ENCODE assay signal across 9 cellular contexts in the genomic region with DNA sequence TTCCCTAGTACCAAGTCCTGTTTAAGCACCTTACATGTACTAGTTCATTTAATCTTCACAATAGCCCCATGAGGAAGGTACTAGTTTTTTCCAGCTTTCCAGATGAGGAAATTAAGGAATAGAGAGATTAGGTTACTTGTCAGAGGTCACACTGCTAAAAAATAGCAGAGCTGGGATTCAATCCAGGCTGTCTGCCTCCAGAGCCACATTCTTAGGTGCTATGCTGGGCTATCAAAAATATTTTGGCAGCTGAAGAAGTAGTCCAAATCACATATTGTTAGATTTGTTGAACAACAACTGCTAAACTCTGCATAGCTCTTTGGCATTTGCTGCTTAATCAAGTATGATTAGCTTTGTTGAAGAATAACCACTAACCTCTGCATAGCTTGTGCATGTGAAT.
"Had no signal": no experiment of that assay in that cellular context is flagged by ENCODE, and none has a peak within 500 bp of the region (broad histone marks: within the 10 kb centered on the region; RNA-seq: fewer than 3 reads in every experiment).

No MANE protein-coding gene starts in this region.

- H2AFZ ChIP-seq: GM23248 had no signal

- H3K9me3 Mint-ChIP-seq: HFFc6 had no signal

- H3K27ac ChIP-seq: GM23248, HL-60 had no signal

- H3K4me3 Mint-ChIP-seq: HFFc6 had no signal

- ATAC-seq: HCT116 had no signal

- DNase-seq: GM23248, GOT3, H7, HFFc6, IMR-90 had no signal

- H3K27ac Mint-ChIP-seq: HFFc6 had no signal

- H3K4me3 ChIP-seq: GM23248, HAP-1 had no signal

- H3K4me1 ChIP-seq: HAP-1 had no signal

- H3K36me3 ChIP-seq: HAP-1 had no signal

- FAIRE-seq: HTR-8/SVneo had no signal

- H3K9ac ChIP-seq: GM23248 had no signal

- H3K9me3 ChIP-seq: HAP-1 had no signal
